Comparison of ENCODE assay signal across 15 cellular contexts in genomic region chr2:220034356-220035121, GRCh38.
DNase-seq lines count a peak whose midpoint lies in the region; ATAC-seq and TF ChIP-seq lines count a peak whose summit lies in the region.
"Had no signal": no experiment of that assay in that cellular context is flagged by ENCODE, and none has a peak within 500 bp of the region (broad histone marks: within the 10 kb centered on the region; RNA-seq: fewer than 3 reads in every experiment).

No MANE protein-coding gene starts in this region.

- peaks cover 55% of the 10 kb centered on the region for H3K4me1 Mint-ChIP-seq in osteocyte (ENCODE audit: unreplicated experiment)
- H3K4me1 Mint-ChIP-seq: activated CD4-positive, alpha-beta memory T cell treated with anti-CD3 and anti-CD28 coated beads, Interleukin-2, amount 10 ng/mL, durations not matched to agents 7 days and 5 days had no signal

- TF ChIP-seq CTCF in RWPE1 (conservative IDR thresholded peaks at IDR 0.05; ENCODE audit: low read depth) (no peak), fibroblast of lung (conservative IDR thresholded peaks at IDR 0.05 in 1 of 2, IDR thresholded peaks at IDR 0.05 in 1 of 2; ENCODE audit: low read depth in 1 of 2, low read length in 2 of 2) (no peak), osteocyte (IDR thresholded peaks at IDR 0.05) (no peak), prostate gland (IDR thresholded peaks at IDR 0.05) (no peak)

- no peaks in the 10 kb centered on the region for H4K20me1 ChIP-seq in fibroblast of lung (ENCODE audit: control insufficient read depth, extremely low read depth, insufficient read depth, low read length)

- peak overlapping the region; percentile 63 for H3K4me2 ChIP-seq in fibroblast of lung (ENCODE audit: extremely low read depth, insufficient read depth, low read length)

- H3K9ac ChIP-seq in fibroblast of lung (ENCODE audit: insufficient read depth, low read length): no peak overlapping the region

- H3K27ac Mint-ChIP-seq in osteocyte (ENCODE audit: unreplicated experiment): peak overlapping the region; percentile 86
- H3K27ac Mint-ChIP-seq: activated CD4-positive, alpha-beta memory T cell treated with anti-CD3 and anti-CD28 coated beads, Interleukin-2, amount 10 ng/mL, durations not matched to agents 7 days and 5 days; activated naive CD4-positive, alpha-beta T cell treated with anti-CD3 and anti-CD28 coated beads for 36 hours; CD4-positive, alpha-beta T cell; T-helper 1 cell treated with Interleukin-12 subunit alpha and Interleukin-12 subunit beta and Interleukin-4 antibody, amounts not matched to agents 30 μg/mL and 1 μg/mL, for 36 hours had no signal

- H3K27me3 Mint-ChIP-seq in osteocyte (ENCODE audit: unreplicated experiment): no peaks in the 10 kb centered on the region
- H3K27me3 Mint-ChIP-seq: activated CD4-positive, alpha-beta memory T cell treated with anti-CD3 and anti-CD28 coated beads, Interleukin-2, amount 10 ng/mL, durations not matched to agents 7 days and 5 days had no signal

- ATAC-seq in GM19467 (IDR thresholded peaks at IDR 0.05; ENCODE audit: unreplicated experiment) (no peak), HG02763 (IDR thresholded peaks at IDR 0.05; ENCODE audit: unreplicated experiment) (no peak)
- ATAC-seq: right lobe of liver had no signal

- 81% methylated on average over 1 of the region's 1 CpG for WGBS in prostate gland

- POLR2A ChIA-PET in RWPE1 (lab: Yijun Ruan, JAX; ENCODE audit: low non-redundant PET): no interaction called here

- no peaks in the 10 kb centered on the region for H3K79me2 ChIP-seq in fibroblast of lung (ENCODE audit: control insufficient read depth, insufficient read depth, low read length)

- no peak for TF ChIP-seq POLR2A in prostate gland (IDR thresholded peaks at IDR 0.05)

- DNase-seq in EH (ENCODE audit: low read depth): peak; percentile 82
- peak; percentile 41 for DNase-seq in RWPE1 (ENCODE audit: low spot score)
- peak; percentile 32 to 82 for DNase-seq in fibroblast of lung (ENCODE audit: low read depth in 2 of 2)
- no peak for DNase-seq in osteocyte (ENCODE audit: extremely low spot score, unreplicated experiment)
- no peak for DNase-seq in prostate gland (ENCODE audit: low spot score)
- no peak for DNase-seq in SW 1271 (lab: John Stamatoyannopoulos, UW)
- DNase-seq: activated CD4-positive, alpha-beta memory T cell treated with anti-CD3 and anti-CD28 coated beads, Interleukin-2, amount 10 ng/mL, durations not matched to agents 7 days and 5 days; activated naive CD4-positive, alpha-beta T cell treated with anti-CD3 and anti-CD28 coated beads for 36 hours; CD4-positive, alpha-beta T cell; dermis blood vessel endothelial cell; NCI-H1436; right lobe of liver had no signal

- H3K9me3 ChIP-seq in fibroblast of lung (ENCODE audit: control insufficient read depth, insufficient read depth, low read depth, low read length) (no peaks in the 10 kb centered on the region), prostate gland (no peaks in the 10 kb centered on the region)
- H3K9me3 ChIP-seq: right lobe of liver had no signal

- CTCF ChIA-PET in RWPE1 (lab: Yijun Ruan, JAX): interaction anchor here (0.7 kb wide), 2 partner anchors 42 to 606 kb away, joined by 4 to 5 read pairs; no protein-coding TSS in a partner anchor

- no peaks in the 10 kb centered on the region for H3K27me3 ChIP-seq in fibroblast of lung (ENCODE audit: control insufficient read depth, insufficient read depth, low read length)
- H3K27me3 ChIP-seq in prostate gland (replicated peaks; ENCODE audit: insufficient read depth): no peaks in the 10 kb centered on the region
- H3K27me3 ChIP-seq: right lobe of liver had no signal

- H3K27ac ChIP-seq in RWPE1 (no peak overlapping the region), fibroblast of lung (ENCODE audit: insufficient read depth, low read length) (peak overlapping the region; percentile 24), prostate gland (no peak overlapping the region)
- H3K27ac ChIP-seq: right lobe of liver had no signal

- H3K4me3 Mint-ChIP-seq in osteocyte (ENCODE audit: unreplicated experiment): peak overlapping the region; percentile 46
- H3K4me3 Mint-ChIP-seq: activated CD4-positive, alpha-beta memory T cell treated with anti-CD3 and anti-CD28 coated beads, Interleukin-2, amount 10 ng/mL, durations not matched to agents 7 days and 5 days; activated naive CD4-positive, alpha-beta T cell treated with anti-CD3 and anti-CD28 coated beads for 36 hours; CD4-positive, alpha-beta T cell; T-helper 1 cell treated with Interleukin-12 subunit alpha and Interleukin-12 subunit beta and Interleukin-4 antibody, amounts not matched to agents 30 μg/mL and 1 μg/mL, for 36 hours had no signal

- peak overlapping the region; percentile 26 for H2AFZ ChIP-seq in fibroblast of lung (ENCODE audit: low read length)

- H3K36me3 ChIP-seq in fibroblast of lung (ENCODE audit: control insufficient read depth, insufficient read depth, low read length): no peaks in the 10 kb centered on the region
- H3K36me3 ChIP-seq in prostate gland: no peaks in the 10 kb centered on the region
- H3K36me3 ChIP-seq: right lobe of liver had no signal

- H3K4me3 ChIP-seq in fibroblast of lung (replicated peaks in 1 of 4; ENCODE audit: control extremely low read depth in 1 of 4, insufficient read depth in 1 of 4, low read depth in 3 of 4, low read length in 4 of 4) (no peak overlapping the region), prostate gland (no peak overlapping the region)
- H3K4me3 ChIP-seq: right lobe of liver had no signal

- H3K9me3 Mint-ChIP-seq in osteocyte (ENCODE audit: unreplicated experiment): peaks cover 9% of the 10 kb centered on the region
- H3K9me3 Mint-ChIP-seq: activated CD4-positive, alpha-beta memory T cell treated with anti-CD3 and anti-CD28 coated beads, Interleukin-2, amount 10 ng/mL, durations not matched to agents 7 days and 5 days; activated naive CD4-positive, alpha-beta T cell treated with anti-CD3 and anti-CD28 coated beads for 36 hours; CD4-positive, alpha-beta T cell; T-helper 1 cell treated with Interleukin-12 subunit alpha and Interleukin-12 subunit beta and Interleukin-4 antibody, amounts not matched to agents 30 μg/mL and 1 μg/mL, for 36 hours had no signal

- H3K4me1 ChIP-seq in fibroblast of lung (ENCODE audit: control insufficient read depth, extremely low read depth, insufficient read depth, low read length) (peaks cover 7% of the 10 kb centered on the region), prostate gland (replicated peaks) (no peaks in the 10 kb centered on the region)
- H3K4me1 ChIP-seq: right lobe of liver had no signal

- no peaks in the 10 kb centered on the region for H3K36me3 Mint-ChIP-seq in osteocyte (ENCODE audit: unreplicated experiment)

- intact Hi-C loops in prostate gland (cut with DNase I): no loop called here

Comparison
In these comparisons a context has a peak if more than half of its experiments do, and no peak if none do; other contexts are left out.
1. DNase-seq: peak in EH (single experiment), RWPE1 (single experiment) and fibroblast of lung (2 of 2); none in osteocyte (single experiment), prostate gland (single experiment) and SW 1271 (0 of 2).